ENCODE assay signal across 14 cellular contexts in genomic region chr2:226609361-226609760, GRCh38.
DNase-seq lines count a peak whose midpoint lies in the region; ATAC-seq and TF ChIP-seq lines count a peak whose summit lies in the region.
"Had no signal": no experiment of that assay in that cellular context is flagged by ENCODE, and none has a peak within 500 bp of the region (broad histone marks: within the 10 kb centered on the region; RNA-seq: fewer than 3 reads in every experiment).

No MANE protein-coding gene starts in this region.

- no peak overlapping the region for H2BK15ac ChIP-seq in mesenchymal stem cell (ENCODE audit: low read depth, poor library complexity, severe bottlenecking)

- in situ Hi-C loops in astrocyte of the spinal cord (cut with HindIII; ENCODE audit: low sequenced_read_pairs): no loop called here

- no peak overlapping the region for H4K8ac ChIP-seq in mesenchymal stem cell (ENCODE audit: low read length)

- no peak overlapping the region for H4K91ac ChIP-seq in mesenchymal stem cell (ENCODE audit: low read length)

- H2AFZ ChIP-seq in mesenchymal stem cell (ENCODE audit: low read depth, low read length): no peak overlapping the region

- no peaks in the 10 kb centered on the region for H3K79me1 ChIP-seq in mesenchymal stem cell (replicated peaks; ENCODE audit: low read length, poor library complexity, severe bottlenecking)

- H3K4me1 ChIP-seq in HEK293 (ENCODE audit: control insufficient read depth, insufficient read depth, low read length): peaks cover 3% of the 10 kb centered on the region; the same call in 1 of the 2 replicates
- no peaks in the 10 kb centered on the region for H3K4me1 ChIP-seq in mesenchymal stem cell (ENCODE audit: control insufficient read depth, insufficient read depth, low read depth, low read length)

- DNase-seq in AG20443 (ENCODE audit: low spot score): peak; percentile 59
- DNase-seq in astrocyte of the spinal cord (ENCODE audit: low read depth, low spot score): peak; percentile 90
- DNase-seq in mesenchymal stem cell: peak; percentile 73
- DNase-seq in head of caudate nucleus: no peak
- no peak for DNase-seq in inferior parietal cortex (ENCODE audit: extremely low spot score)
- DNase-seq in effector CD8-positive, alpha-beta T cell (lab: John Stamatoyannopoulos, UW): no peak
- DNase-seq: activated T-cell treated with anti-CD3 and anti-CD28 coated beads, Interleukin-2, amount 50 U/mL, for 24 hours; endodermal cell; NCI-H524 treated with DMSO at 0.1 percent for 48 hours had no signal

- no peaks in the 10 kb centered on the region for H3K9me3 ChIP-seq in HEK293 (ENCODE audit: control insufficient read depth, insufficient read depth, low read depth, low read length)
- H3K9me3 ChIP-seq in mesenchymal stem cell (ENCODE audit: control insufficient read depth, low read length): no peaks in the 10 kb centered on the region

- H3K14ac ChIP-seq in mesenchymal stem cell (ENCODE audit: low read length in 2 of 2): no peak overlapping the region

- H2BK12ac ChIP-seq in mesenchymal stem cell (ENCODE audit: low read length in 2 of 2): no peak overlapping the region

- intact Hi-C loops in head of caudate nucleus (cut with DNase I): no loop called here

- TF ChIP-seq CTCF in HEK293 (tag by site-specific recombination; IDR thresholded peaks at IDR 0.05) (no peak), astrocyte of the spinal cord (IDR thresholded peaks at IDR 0.05; ENCODE audit: low read depth, low read length) (no peak)

- CTCF ChIA-PET in HEK293 (lab: Yijun Ruan, JAX): no interaction called here

- no peak overlapping the region for H3K9ac ChIP-seq in mesenchymal stem cell (ENCODE audit: low read length)

- H3K36me3 ChIP-seq in HEK293 (ENCODE audit: control insufficient read depth in 2 of 2, insufficient read depth in 1 of 2, low read length in 2 of 2) (no peaks in the 10 kb centered on the region), mesenchymal stem cell (ENCODE audit: control insufficient read depth in 1 of 2, insufficient read depth in 2 of 2, low read depth in 1 of 2, low read length in 2 of 2) (no peaks in the 10 kb centered on the region)

- H3K27me3 ChIP-seq in mesenchymal stem cell (ENCODE audit: control insufficient read depth in 1 of 2, insufficient read depth in 1 of 2, low read length in 2 of 2): no peaks in the 10 kb centered on the region

- no peak overlapping the region for H2BK5ac ChIP-seq in mesenchymal stem cell (ENCODE audit: low read depth, low read length, poor library complexity, severe bottlenecking)

- H3K4ac ChIP-seq in mesenchymal stem cell (ENCODE audit: low read depth in 1 of 2, low read length in 2 of 2): no peak overlapping the region

- ATAC-seq in SK-N-SH treated with all-trans-retinoic acid at 6 μM for 48 hours: no peak
- ATAC-seq: WTC11 had no signal

- no peak overlapping the region for H3K18ac ChIP-seq in mesenchymal stem cell (ENCODE audit: low read depth in 1 of 2, low read length in 2 of 2)

- H2BK120ac ChIP-seq in mesenchymal stem cell (ENCODE audit: low read depth, low read length): no peak overlapping the region

- WGBS in mesenchymal stem cell: 31% methylated on average over 1 of the region's 1 CpG

- H3K23ac ChIP-seq in mesenchymal stem cell (ENCODE audit: low read length in 2 of 2): no peak overlapping the region

- no peak overlapping the region for H2AK5ac ChIP-seq in mesenchymal stem cell (ENCODE audit: low read length, severe bottlenecking)

- H3K27ac ChIP-seq in HEK293 (ENCODE audit: extremely low read depth, low read depth, low read length): no peak overlapping the region
- no peak overlapping the region for H3K27ac ChIP-seq in mesenchymal stem cell (ENCODE audit: low read length, poor library complexity, severe bottlenecking)
- H3K27ac ChIP-seq: HL-60, SK-N-MC had no signal

- no peak overlapping the region for H3K4me2 ChIP-seq in mesenchymal stem cell (ENCODE audit: low read length, poor library complexity, severe bottlenecking)

- H3K4me3 ChIP-seq in HEK293 (ENCODE audit: low read depth, low read length): no peak overlapping the region
- no peak overlapping the region for H3K4me3 ChIP-seq in astrocyte of the spinal cord (ENCODE audit: low read depth, low read length)
- no peak overlapping the region for H3K4me3 ChIP-seq in mesenchymal stem cell (ENCODE audit: insufficient read depth in 1 of 2, low read depth in 1 of 2, low read length in 2 of 2)
- H3K4me3 ChIP-seq: SK-N-MC had no signal

- POLR2A ChIA-PET in HEK293 (lab: Yijun Ruan, JAX): no interaction called here

TF ChIP-seq in HEK293, 187 proteins besides CTCF, POLR2A, EP300 and RAD21 (continues in another document):
- TF ChIP-seq ZSCAN4 (tag by site-specific recombination; IDR thresholded peaks at IDR 0.05): no peak
- peak; percentile 95 for TF ChIP-seq ZNF449 (tag by site-specific recombination; IDR thresholded peaks at IDR 0.05)
- peak; percentile 12 for TF ChIP-seq SETDB1 (IDR thresholded peaks at IDR 0.05; ENCODE audit: insufficient read length, low read length)
- no peak for TF ChIP-seq ZNF596 (tag by site-specific recombination; IDR thresholded peaks at IDR 0.05)
- TF ChIP-seq ZNF843 (tag by site-specific recombination; IDR thresholded peaks at IDR 0.05): no peak
- no peak for TF ChIP-seq ZNF830 (tag by site-specific recombination; IDR thresholded peaks at IDR 0.05; ENCODE audit: low read depth)
- no peak for TF ChIP-seq ZNF571 (tag by site-specific recombination; IDR thresholded peaks at IDR 0.05)
- no peak for TF ChIP-seq ZEB2 (tag by site-specific recombination; IDR thresholded peaks at IDR 0.05)
- no peak for TF ChIP-seq ZNF114 (tag by site-specific recombination; IDR thresholded peaks at IDR 0.05)

TF ChIP-seq in SK-N-SH treated with all-trans-retinoic acid at 6 μM for 48 hours, 23 proteins besides CTCF, POLR2A, EP300 and RAD21:
- TF ChIP-seq ZFP3 (CRISPR knock-in tag; IDR thresholded peaks at IDR 0.05) (no peak), CSDC2 (CRISPR knock-in tag; IDR thresholded peaks at IDR 0.05) (no peak), CREB5 (CRISPR knock-in tag; IDR thresholded peaks at IDR 0.05; ENCODE audit: low read depth) (no peak)

Comparison
In these comparisons a context has a peak if more than half of its experiments do, and no peak if none do; other contexts are left out.
1. DNase-seq: peak in AG20443 (single experiment), astrocyte of the spinal cord (single experiment) and mesenchymal stem cell (single experiment); none in head of caudate nucleus (0 of 42), inferior parietal cortex (single experiment) and effector CD8-positive, alpha-beta T cell (single experiment).